1 cellular context compared by ENCODE assay signal in the genomic region with DNA sequence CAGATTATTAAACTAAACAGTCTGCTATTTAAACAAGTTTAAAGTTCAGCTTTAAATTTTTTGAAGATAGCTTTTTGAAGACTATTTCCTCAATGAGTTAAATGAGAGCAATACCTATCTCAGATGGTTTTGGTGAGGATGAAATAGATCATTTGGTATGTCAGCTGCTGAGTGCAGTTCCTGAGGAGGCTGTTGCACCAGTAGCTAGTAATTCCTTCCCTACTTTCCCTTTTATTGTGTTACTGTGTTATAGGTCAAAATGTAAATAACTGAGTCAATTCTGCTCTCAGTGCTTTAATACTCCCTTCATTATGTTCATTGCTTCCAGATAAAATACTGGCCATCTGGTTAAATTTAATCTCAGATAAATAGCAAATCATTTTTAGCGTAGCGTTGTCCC.
TF ChIP-seq lines count a peak whose summit lies in the region.

No MANE protein-coding gene starts in this region.

TF ChIP-seq in endothelial cell of umbilical vein, 7 proteins besides CTCF, POLR2A, EP300 and RAD21:
- TF ChIP-seq MYC (IDR thresholded peaks at IDR 0.05; ENCODE audit: low read depth, low read length) = no peak
- TF ChIP-seq POLR2AphosphoS5 (IDR thresholded peaks at IDR 0.05; ENCODE audit: insufficient read depth, low read depth, low read length) = no peak
- no peak for TF ChIP-seq EZH2 (IDR thresholded peaks at IDR 0.05; ENCODE audit: borderline replicate concordance, low read depth, low read length, severe bottlenecking)
- TF ChIP-seq, protein P1, sequence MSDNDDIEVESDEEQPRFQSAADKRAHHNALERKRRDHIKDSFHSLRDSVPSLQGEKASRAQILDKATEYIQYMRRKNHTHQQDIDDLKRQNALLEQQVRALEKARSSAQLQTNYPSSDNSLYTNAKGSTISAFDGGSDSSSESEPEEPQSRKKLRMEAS (IDR thresholded peaks at IDR 0.05; ENCODE audit: insufficient read depth, insufficient read length) = no peak
- TF ChIP-seq GATA2 (IDR thresholded peaks at IDR 0.05; ENCODE audit: insufficient read depth, insufficient read length, low read depth, low read length) = no peak
- no peak for TF ChIP-seq FOS (IDR thresholded peaks at IDR 0.05; ENCODE audit: borderline replicate concordance, insufficient read depth, low read length)
- no peak for TF ChIP-seq JUN (IDR thresholded peaks at IDR 0.05; ENCODE audit: borderline replicate concordance, insufficient read depth, insufficient read length, low read depth)
